2 cellular contexts compared by ENCODE assay signal in the genomic region with DNA sequence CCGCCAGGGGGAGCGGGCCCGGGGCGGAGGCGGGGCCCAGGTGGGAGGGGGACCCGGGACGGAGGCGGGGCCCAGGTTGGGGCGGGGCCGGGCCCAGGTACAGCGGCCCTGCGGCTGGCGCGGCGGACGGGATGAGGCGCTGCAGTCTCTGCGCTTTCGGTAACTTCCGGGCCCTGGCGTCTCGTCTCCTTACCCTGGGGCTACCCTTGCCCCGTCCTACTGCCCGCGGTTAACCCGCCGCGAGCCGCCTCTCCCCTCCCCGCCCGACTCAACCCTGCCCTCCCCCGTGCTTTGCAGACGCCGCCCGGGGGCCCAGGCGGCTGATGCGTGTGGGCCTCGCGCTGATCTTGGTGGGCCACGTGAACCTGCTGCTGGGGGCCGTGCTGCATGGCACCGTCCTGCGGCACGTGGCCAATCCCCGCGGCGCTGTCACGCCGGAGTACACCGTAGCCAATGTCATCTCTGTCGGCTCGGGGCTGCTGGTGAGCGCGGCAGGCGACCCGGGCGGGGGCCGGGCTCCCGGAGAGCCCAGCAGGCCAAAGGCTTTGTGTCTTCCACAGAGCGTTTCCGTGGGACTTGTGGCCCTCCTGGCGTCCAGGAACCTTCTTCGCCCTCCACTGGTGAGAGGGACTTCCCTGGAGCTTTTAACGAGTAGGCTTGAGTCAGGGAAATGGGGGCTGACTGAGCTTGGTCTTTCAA.
TF ChIP-seq lines count a peak whose summit lies in the region.

Gene KRTCAP3, plus strand, starts transcription at position 100 of the 699 bp plus-strand sequence. Its CDS starts 32 bp downstream, at position 132.

TF ChIP-seq in SK-N-SH, 30 proteins besides CTCF, POLR2A, EP300 and RAD21 (continued from another document):
- TF ChIP-seq USF2 (IDR thresholded peaks at IDR 0.05; ENCODE audit: borderline replicate concordance, low read depth, low read length) (no peak), MEF2A (IDR thresholded peaks at IDR 0.05; ENCODE audit: borderline replicate concordance, low read depth) (no peak), CHD2 (IDR thresholded peaks at IDR 0.05; ENCODE audit: low read length, partially characterized antibody) (no peak), GATA2 (CRISPR knock-in tag; IDR thresholded peaks at IDR 0.05) (no peak), IRF3 (IDR thresholded peaks at IDR 0.05; ENCODE audit: low read depth, low read length) (no peak), RFX5 (IDR thresholded peaks at IDR 0.05; ENCODE audit: low read length) (no peak), ELF1 (IDR thresholded peaks at IDR 0.05) (no peak), RCOR1 (IDR thresholded peaks at IDR 0.05; ENCODE audit: low read length) (no peak)
- TF ChIP-seq, protein P1, sequence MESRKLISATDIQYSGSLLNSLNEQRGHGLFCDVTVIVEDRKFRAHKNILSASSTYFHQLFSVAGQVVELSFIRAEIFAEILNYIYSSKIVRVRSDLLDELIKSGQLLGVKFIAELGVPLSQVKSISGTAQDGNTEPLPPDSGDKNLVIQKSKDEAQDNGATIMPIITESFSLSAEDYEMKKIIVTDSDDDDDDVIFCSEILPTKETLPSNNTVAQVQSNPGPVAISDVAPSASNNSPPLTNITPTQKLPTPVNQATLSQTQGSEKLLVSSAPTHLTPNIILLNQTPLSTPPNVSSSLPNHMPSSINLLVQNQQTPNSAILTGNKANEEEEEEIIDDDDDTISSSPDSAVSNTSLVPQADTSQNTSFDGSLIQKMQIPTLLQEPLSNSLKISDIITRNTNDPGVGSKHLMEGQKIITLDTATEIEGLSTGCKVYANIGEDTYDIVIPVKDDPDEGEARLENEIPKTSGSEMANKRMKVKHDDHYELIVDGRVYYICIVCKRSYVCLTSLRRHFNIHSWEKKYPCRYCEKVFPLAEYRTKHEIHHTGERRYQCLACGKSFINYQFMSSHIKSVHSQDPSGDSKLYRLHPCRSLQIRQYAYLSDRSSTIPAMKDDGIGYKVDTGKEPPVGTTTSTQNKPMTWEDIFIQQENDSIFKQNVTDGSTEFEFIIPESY (IDR thresholded peaks at IDR 0.05; ENCODE audit: borderline replicate concordance, low read depth): no peak
- TF ChIP-seq, protein P2, sequence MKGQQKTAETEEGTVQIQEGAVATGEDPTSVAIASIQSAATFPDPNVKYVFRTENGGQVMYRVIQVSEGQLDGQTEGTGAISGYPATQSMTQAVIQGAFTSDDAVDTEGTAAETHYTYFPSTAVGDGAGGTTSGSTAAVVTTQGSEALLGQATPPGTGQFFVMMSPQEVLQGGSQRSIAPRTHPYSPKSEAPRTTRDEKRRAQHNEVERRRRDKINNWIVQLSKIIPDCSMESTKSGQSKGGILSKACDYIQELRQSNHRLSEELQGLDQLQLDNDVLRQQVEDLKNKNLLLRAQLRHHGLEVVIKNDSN (IDR thresholded peaks at IDR 0.05; ENCODE audit: borderline replicate concordance, low read depth): no peak
- TF ChIP-seq, protein P3, sequence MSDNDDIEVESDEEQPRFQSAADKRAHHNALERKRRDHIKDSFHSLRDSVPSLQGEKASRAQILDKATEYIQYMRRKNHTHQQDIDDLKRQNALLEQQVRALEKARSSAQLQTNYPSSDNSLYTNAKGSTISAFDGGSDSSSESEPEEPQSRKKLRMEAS (IDR thresholded peaks at IDR 0.05; ENCODE audit: low read depth): no peak

TF ChIP-seq in SK-N-SH treated with all-trans-retinoic acid at 6 μM for 48 hours, 23 proteins besides CTCF, POLR2A, EP300 and RAD21 (continued from another document):
- TF ChIP-seq, protein P4, sequence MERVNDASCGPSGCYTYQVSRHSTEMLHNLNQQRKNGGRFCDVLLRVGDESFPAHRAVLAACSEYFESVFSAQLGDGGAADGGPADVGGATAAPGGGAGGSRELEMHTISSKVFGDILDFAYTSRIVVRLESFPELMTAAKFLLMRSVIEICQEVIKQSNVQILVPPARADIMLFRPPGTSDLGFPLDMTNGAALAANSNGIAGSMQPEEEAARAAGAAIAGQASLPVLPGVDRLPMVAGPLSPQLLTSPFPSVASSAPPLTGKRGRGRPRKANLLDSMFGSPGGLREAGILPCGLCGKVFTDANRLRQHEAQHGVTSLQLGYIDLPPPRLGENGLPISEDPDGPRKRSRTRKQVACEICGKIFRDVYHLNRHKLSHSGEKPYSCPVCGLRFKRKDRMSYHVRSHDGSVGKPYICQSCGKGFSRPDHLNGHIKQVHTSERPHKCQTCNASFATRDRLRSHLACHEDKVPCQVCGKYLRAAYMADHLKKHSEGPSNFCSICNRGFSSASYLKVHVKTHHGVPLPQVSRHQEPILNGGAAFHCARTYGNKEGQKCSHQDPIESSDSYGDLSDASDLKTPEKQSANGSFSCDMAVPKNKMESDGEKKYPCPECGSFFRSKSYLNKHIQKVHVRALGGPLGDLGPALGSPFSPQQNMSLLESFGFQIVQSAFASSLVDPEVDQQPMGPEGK (CRISPR knock-in tag; IDR thresholded peaks at IDR 0.05; ENCODE audit: borderline replicate concordance): no peak
- TF ChIP-seq BACH2 (CRISPR knock-in tag; IDR thresholded peaks at IDR 0.05; ENCODE audit: borderline replicate concordance): no peak
- TF ChIP-seq OSR1 (CRISPR knock-in tag; IDR thresholded peaks at IDR 0.05): no peak
- no peak for TF ChIP-seq PPARA (CRISPR knock-in tag; IDR thresholded peaks at IDR 0.05; ENCODE audit: borderline replicate concordance)
